In the genomic region with DNA sequence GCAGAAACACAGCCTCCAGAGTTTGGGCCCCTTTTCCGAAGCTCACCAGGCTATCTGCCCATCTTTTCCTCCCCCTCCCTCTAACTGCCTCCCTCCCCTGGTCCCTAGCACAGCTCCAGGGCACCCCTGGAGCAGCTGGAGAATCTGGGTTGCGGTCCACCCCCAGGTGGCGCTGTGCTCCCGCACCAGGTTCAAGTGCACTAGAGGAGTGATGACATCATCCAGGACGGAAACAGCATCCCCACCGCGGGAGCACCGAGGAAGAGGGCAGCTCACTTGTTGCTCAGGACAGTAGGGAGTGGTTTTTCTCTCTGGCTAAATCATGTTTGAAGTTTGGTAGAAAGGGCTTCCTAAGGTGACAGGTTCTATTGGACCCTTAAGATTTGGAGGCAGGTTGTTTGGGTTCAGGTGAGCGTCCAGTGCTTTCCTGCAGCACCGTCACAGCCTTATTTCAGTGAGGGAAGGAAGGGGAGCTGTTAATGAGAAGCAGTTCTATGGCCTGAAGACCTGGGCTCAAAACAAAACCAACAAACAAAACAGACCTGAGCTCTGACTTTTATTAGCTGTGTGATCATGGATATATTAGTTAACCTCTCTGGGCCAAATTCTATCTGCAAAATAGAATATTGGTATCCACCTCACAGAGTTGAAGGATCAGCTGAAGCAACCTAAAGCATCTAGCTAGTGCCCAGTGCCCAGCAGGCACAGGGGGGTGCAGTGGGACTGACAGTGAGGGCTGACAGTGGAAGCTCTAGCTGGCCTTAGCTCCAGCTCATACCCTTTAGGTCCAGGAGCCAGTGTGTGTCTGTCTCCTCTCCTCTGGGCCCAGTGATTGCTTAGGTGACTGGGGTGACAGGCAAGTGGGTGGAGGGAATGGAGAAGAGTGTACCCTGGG, we compare ENCODE assay signal across 8 cellular contexts. TPM values are rescaled to one million over a fixed set of nuclear protein-coding genes. Genes with fewer than 3 reads are reported as not detected.
DNase-seq lines count a peak whose midpoint lies in the region; ATAC-seq, FAIRE-seq and TF ChIP-seq lines count a peak whose summit lies in the region.

No MANE protein-coding gene starts in this region.

- 20% methylated on average over 9 of the region's 10 CpGs for WGBS in SK-N-SH (ENCODE audit: low lambda C conversion rate)
- WGBS in ovary, 3 donors = 12 to 13% (median 13%) methylated on average over 10 of the region's 10 CpGs

- TF ChIP-seq CTCF in SK-N-SH (IDR thresholded peaks at IDR 0.05) = peak; percentile 97
- TF ChIP-seq CTCF in ovary (IDR thresholded peaks at IDR 0.05) = peak; percentile 72 to 99 (median 98)
- TF ChIP-seq CTCF in thoracic aorta (IDR thresholded peaks at IDR 0.05) = peak; percentile 95

- TF ChIP-seq EP300 in SK-N-SH (IDR thresholded peaks at IDR 0.05; ENCODE audit: borderline replicate concordance in 1 of 2, low read depth in 1 of 2, low read length in 1 of 2) = no peak
- no peak for TF ChIP-seq EP300 in ovary (IDR thresholded peaks at IDR 0.05)

- TF ChIP-seq RAD21 in SK-N-SH (IDR thresholded peaks at IDR 0.05; ENCODE audit: low read length) = peak; percentile 95

- peak overlapping the region; percentile 10 to 15; a peak in 2 of 4 replicates for H3K4me3 ChIP-seq in SK-N-SH (ENCODE audit: low read depth in 2 of 2, low read length in 1 of 2)
- no peak overlapping the region for H3K4me3 ChIP-seq in ovary
- H3K4me3 ChIP-seq in thoracic aorta = no peak overlapping the region

- H3K4me1 ChIP-seq in SK-N-SH (ENCODE audit: control insufficient read depth in 1 of 2, insufficient read depth in 2 of 2, low read depth in 1 of 2, low read length in 1 of 2) = peaks cover 6 to 15% of the 10 kb centered on the region in 2 experiments; a peak in 2 of 4 replicates
- H3K4me1 ChIP-seq in ovary (ENCODE audit: insufficient read depth) = peaks cover 15% of the 10 kb centered on the region
- H3K4me1 ChIP-seq in thoracic aorta (ENCODE audit: control insufficient read depth in 1 of 2, low read depth in 2 of 2) = peaks cover 37 to 78% of the 10 kb centered on the region in 2 donors

- H3K27me3 ChIP-seq in SK-N-SH (ENCODE audit: insufficient read depth) = no peaks in the 10 kb centered on the region
- H3K27me3 ChIP-seq in ovary = no peaks in the 10 kb centered on the region
- H3K27me3 ChIP-seq in thoracic aorta (replicated peaks; ENCODE audit: insufficient read depth) = no peaks in the 10 kb centered on the region

- H3K9me3 ChIP-seq in SK-N-SH = no peaks in the 10 kb centered on the region
- no peaks in the 10 kb centered on the region for H3K9me3 ChIP-seq in ovary
- no peaks in the 10 kb centered on the region for H3K9me3 ChIP-seq in thoracic aorta

- CTCF ChIA-PET in SK-N-SH (lab: Yijun Ruan, JAX) = interaction anchor here (0.6 to 14.7 kb wide), 59 partner anchors 11 to 366 kb away, joined by 3 to 344 read pairs (median 5); a partner anchor contains a TSS

- peak; percentile 39 for ATAC-seq in thoracic aorta (ENCODE audit: insufficient number of reproducible peaks, low FRiP score, low read depth)

- no peaks in the 10 kb centered on the region for H3K79me2 ChIP-seq in SK-N-SH (ENCODE audit: insufficient read depth)

- TF ChIP-seq POLR2A in H54 (IDR thresholded peaks at IDR 0.05; ENCODE audit: low read depth, low read length) (no peak), ovary (IDR thresholded peaks at IDR 0.05) (peak; percentile 24)

- no peaks in the 10 kb centered on the region for H3K9me2 ChIP-seq in SK-N-SH

- POLR2A ChIA-PET in SK-N-SH (lab: Yijun Ruan, JAX) = interaction anchor here (0.6 to 1.8 kb wide), 4 partner anchors 76 to 479 kb away, joined by 3 to 8 read pairs (median 4); no protein-coding TSS in a partner anchor

- H4K20me1 ChIP-seq in SK-N-SH (ENCODE audit: insufficient read depth) = no peaks in the 10 kb centered on the region

- peaks cover 13% of the 10 kb centered on the region for H3F3A ChIP-seq in SK-N-SH (replicated peaks; ENCODE audit: insufficient read depth)

- peak; percentile 55 for FAIRE-seq in H54 (lab: Jason Lieb, UNC)

- intact Hi-C loops in ovary (cut with DNase I) = loop anchor here (2.0 to 10.0 kb wide), 7 partner anchors 46 to 239 kb away; a partner anchor contains a TSS

- H3K9ac ChIP-seq in SK-N-SH = no peak overlapping the region

- H3K27ac ChIP-seq in SK-N-SH (ENCODE audit: low read depth in 2 of 2, low read length in 1 of 2) (peak overlapping the region in 1 of 2 experiments; percentile 42; a peak in 1 of 4 replicates), ovary (peak overlapping the region; percentile 73 to 74), thoracic aorta (peak overlapping the region; percentile 93 to 96)

- DNase-seq in DMS79 (lab: John Stamatoyannopoulos, UW) = peak; percentile 64
- DNase-seq in H54 (ENCODE audit: insufficient read length, low spot score) = peak; percentile 89
- peak; percentile 81 for DNase-seq in NCI-H1048 (lab: John Stamatoyannopoulos, UW)
- peak; percentile 92 for DNase-seq in SK-N-SH
- peak; percentile 82 for DNase-seq in activated naive CD4-positive, alpha-beta T cell treated with Interleukin-2 at 50 U/mL for 16 hours
- peak; percentile 79 for DNase-seq in globus pallidus (ENCODE audit: low spot score)
- DNase-seq in ovary = peak; percentile 91 to 95 (median 95)
- peak; percentile 70 for DNase-seq in thoracic aorta (ENCODE audit: low spot score)

- H2AFZ ChIP-seq in SK-N-SH (ENCODE audit: low read depth) = no peak overlapping the region

- H3K4me2 ChIP-seq in SK-N-SH = peak overlapping the region; percentile 20; the same call in 1 of the 2 replicates

- H3K36me3 ChIP-seq in SK-N-SH (replicated peaks in 1 of 2; ENCODE audit: control insufficient read depth in 1 of 2, insufficient read depth in 2 of 2, low read length in 1 of 2) (peaks cover 0 to 2% of the 10 kb centered on the region in 2 experiments), ovary (no peaks in the 10 kb centered on the region), thoracic aorta (peaks cover 37% of the 10 kb centered on the region)

TF ChIP-seq in SK-N-SH, 30 proteins besides CTCF, POLR2A, EP300 and RAD21 (continues in another document):
- peak; percentile 40; the same call in 1 of the 2 replicates for TF ChIP-seq POLR2AphosphoS5 (IDR thresholded peaks at IDR 0.05; ENCODE audit: low read depth, low read length)
- no peak; the same call in 1 of the 2 replicates for TF ChIP-seq NFIC (IDR thresholded peaks at IDR 0.05; ENCODE audit: borderline replicate concordance)
- peak; percentile 35; the same call in 1 of the 2 replicates for TF ChIP-seq RCOR1 (IDR thresholded peaks at IDR 0.05; ENCODE audit: low read length)
- TF ChIP-seq, protein P1, sequence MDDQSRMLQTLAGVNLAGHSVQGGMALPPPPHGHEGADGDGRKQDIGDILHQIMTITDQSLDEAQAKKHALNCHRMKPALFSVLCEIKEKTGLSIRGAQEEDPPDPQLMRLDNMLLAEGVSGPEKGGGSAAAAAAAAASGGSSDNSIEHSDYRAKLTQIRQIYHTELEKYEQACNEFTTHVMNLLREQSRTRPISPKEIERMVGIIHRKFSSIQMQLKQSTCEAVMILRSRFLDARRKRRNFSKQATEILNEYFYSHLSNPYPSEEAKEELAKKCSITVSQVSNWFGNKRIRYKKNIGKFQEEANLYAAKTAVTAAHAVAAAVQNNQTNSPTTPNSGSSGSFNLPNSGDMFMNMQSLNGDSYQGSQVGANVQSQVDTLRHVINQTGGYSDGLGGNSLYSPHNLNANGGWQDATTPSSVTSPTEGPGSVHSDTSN (IDR thresholded peaks at IDR 0.05) = no peak
- peak; percentile 40; the same call in 1 of the 2 replicates for TF ChIP-seq TAF1 (IDR thresholded peaks at IDR 0.05; ENCODE audit: borderline replicate concordance, low read depth, low read length)
- no peak for TF ChIP-seq RXRA (IDR thresholded peaks at IDR 0.05; ENCODE audit: borderline replicate concordance, low read depth)
- peak; percentile 99 for TF ChIP-seq SMC3 (IDR thresholded peaks at IDR 0.05; ENCODE audit: low read depth, low read length)
- TF ChIP-seq FOSL2 (IDR thresholded peaks at IDR 0.05; ENCODE audit: borderline replicate concordance, low read depth) = peak; percentile 40; the same call in 1 of the 2 replicates
- TF ChIP-seq GATA2 (CRISPR knock-in tag; IDR thresholded peaks at IDR 0.05) = no peak
- TF ChIP-seq TEAD4 (IDR thresholded peaks at IDR 0.05; ENCODE audit: borderline replicate concordance, insufficient read depth) = no peak
- TF ChIP-seq FOXJ3 (CRISPR knock-in tag; IDR thresholded peaks at IDR 0.05) = no peak
- TF ChIP-seq EZH2phosphoT487 (IDR thresholded peaks at IDR 0.05; ENCODE audit: borderline replicate concordance, low read depth) = no peak
- peak; percentile 32; the same call in 1 of the 2 replicates for TF ChIP-seq NRF1 (IDR thresholded peaks at IDR 0.05; ENCODE audit: low read depth, low read length)
- no peak for TF ChIP-seq ELF1 (IDR thresholded peaks at IDR 0.05)
- no peak for TF ChIP-seq GABPA (IDR thresholded peaks at IDR 0.05; ENCODE audit: low read depth)

RNA-seq across cellular contexts. Expression of a gene that starts 7.5 kb away (rescaled TPM):
- polyA plus RNA-seq in SK-N-SH (2012; rRNA removed) (42.1 and 50.5 TPM in 2 replicates), ovary (10 to 100 TPM; 11.3 to 29.9 TPM)
- 23.2 and 33.5 TPM in 2 replicates for polyA plus RNA-seq in SK-N-SH (2012; cell fraction: cytosol; rRNA removed)
- polyA plus RNA-seq in SK-N-SH (2012; cell fraction: nucleus; rRNA removed) = 35.0 and 43.6 TPM in 2 replicates
- total RNA-seq in ovary (10 to 100 TPM; 16.8 to 37.9 (median 26.4) TPM), thoracic aorta (100 to 1,000 TPM in 1 of 2 donors, 10 to 100 TPM in 1; 38.9 to 115 TPM)

RNA-seq across cellular contexts. Expression of a gene that starts 50.2 kb away (rescaled TPM):
- polyA plus RNA-seq in SK-N-SH (2012; rRNA removed) (2.7 and 4.9 TPM in 2 replicates), ovary (100 to 1,000 TPM in 1 of 2 donors, 10 to 100 TPM in 1; 94.6 to 255 TPM)
- 2.5 and 2.8 TPM in 2 replicates for polyA plus RNA-seq in SK-N-SH (2012; cell fraction: cytosol; rRNA removed)
- polyA plus RNA-seq in SK-N-SH (2012; cell fraction: nucleus; rRNA removed) = 7.2 and 8.2 TPM in 2 replicates
- total RNA-seq in ovary (100 to 1,000 TPM in 2 of 7 donors, 10 to 100 TPM in 5; 25.6 to 155 (median 67.2) TPM), thoracic aorta (100 to 1,000 TPM; 638 to 761 TPM)

RNA-seq across cellular contexts. Expression of a gene that starts 59.1 kb away (rescaled TPM):
- polyA plus RNA-seq in SK-N-SH (2012; rRNA removed) (33.6 and 51.6 TPM in 2 replicates), ovary (10 to 100 TPM; 23.2 to 31.5 TPM)
- polyA plus RNA-seq in SK-N-SH (2012; cell fraction: cytosol; rRNA removed) = 59.3 and 72.7 TPM in 2 replicates
- 20.6 and 39.2 TPM in 2 replicates for polyA plus RNA-seq in SK-N-SH (2012; cell fraction: nucleus; rRNA removed)
- total RNA-seq in ovary (10 to 100 TPM; 19.9 to 38.1 (median 29.7) TPM), thoracic aorta (10 to 100 TPM; 29.6 to 44.7 TPM)

Comparison
In these comparisons a context has a peak if more than half of its experiments do, and no peak if none do; other contexts are left out.
1. H3K4me3 ChIP-seq: peak in SK-N-SH (2 of 2); none in ovary (single experiment) and thoracic aorta (single experiment).
2. RNA of a gene that starts 50.2 kb away (total RNA-seq): 638 to 761 TPM in thoracic aorta; 25.6 to 155 TPM in ovary; every median in the first group is over 4 times any median in the second.
3. Peak in every context shown above with its lines, with median percentiles within 50 percentile points of each other: DNase-seq and CTCF ChIP-seq.